8 cellular contexts compared by ENCODE assay signal in genomic region chr2:214808961-214809750, GRCh38. TPM values are rescaled to one million over a fixed set of nuclear protein-coding genes. Genes with fewer than 3 reads are reported as not detected.
DNase-seq lines count a peak whose midpoint lies in the region; ATAC-seq, FAIRE-seq and TF ChIP-seq lines count a peak whose summit lies in the region.

BARD1 (minus strand) TSS chr2:214809683; CDS start chr2:214809569, 114 bp downstream.

- no peaks in the 10 kb centered on the region for H3K9me3 Mint-ChIP-seq in activated T-helper 1 cell treated with anti-CD3 and anti-CD28 coated beads, Interleukin-12 subunit alpha, Interleukin-12 subunit beta, Interleukin-2, Interleukin-4 antibody, amounts not matched to agents 30 ng/mL and 10 ng/mL and 1 ng/mL, durations not matched to agents 14 hours and 24 hours and 36 hours
- H3K9me3 Mint-ChIP-seq in neural crest cell = no peaks in the 10 kb centered on the region

- H3K27me3 ChIP-seq in OCI-LY1 (ENCODE audit: insufficient read depth, low read length) = no peaks in the 10 kb centered on the region

- H3K4me1 Mint-ChIP-seq in activated T-helper 1 cell treated with anti-CD3 and anti-CD28 coated beads, Interleukin-12 subunit alpha, Interleukin-12 subunit beta, Interleukin-2, Interleukin-4 antibody, amounts not matched to agents 30 ng/mL and 10 ng/mL and 1 ng/mL, durations not matched to agents 14 hours and 24 hours and 36 hours (ENCODE audit: low read depth) = peaks cover 49% of the 10 kb centered on the region
- H3K4me1 Mint-ChIP-seq in neural crest cell = peaks cover 44% of the 10 kb centered on the region

- peak within 1 kb of the TSS; percentile 92 for H3K4me3 Mint-ChIP-seq in activated T-helper 1 cell treated with anti-CD3 and anti-CD28 coated beads, Interleukin-12 subunit alpha, Interleukin-12 subunit beta, Interleukin-2, Interleukin-4 antibody, amounts not matched to agents 30 ng/mL and 10 ng/mL and 1 ng/mL, durations not matched to agents 14 hours and 24 hours and 36 hours
- peak within 1 kb of the TSS; percentile 95 for H3K4me3 Mint-ChIP-seq in neural crest cell

- peak within 1 kb of the TSS; percentile 94 for H3K9ac ChIP-seq in OCI-LY1 (ENCODE audit: low read length)

- FAIRE-seq in GM19239 (lab: Jason Lieb, UNC) = no peak

- peaks cover 12% of the 10 kb centered on the region for H3K27me3 Mint-ChIP-seq in activated T-helper 1 cell treated with anti-CD3 and anti-CD28 coated beads, Interleukin-12 subunit alpha, Interleukin-12 subunit beta, Interleukin-2, Interleukin-4 antibody, amounts not matched to agents 30 ng/mL and 10 ng/mL and 1 ng/mL, durations not matched to agents 14 hours and 24 hours and 36 hours (ENCODE audit: insufficient read depth)
- H3K27me3 Mint-ChIP-seq in neural crest cell (ENCODE audit: low read depth) = no peaks in the 10 kb centered on the region

- H2AFZ ChIP-seq in OCI-LY1 (ENCODE audit: low read length) = peak within 1 kb of the TSS; percentile 19; the same call in 1 of the 2 replicates

- peak within 1 kb of the TSS; percentile 85 for H3K4me3 ChIP-seq in OCI-LY1 (ENCODE audit: low read depth, low read length, poor library complexity, severe bottlenecking)

- peak; percentile 30 for ATAC-seq in HG03439 (IDR thresholded peaks at IDR 0.05; ENCODE audit: unreplicated experiment)

- H3K4me1 ChIP-seq in OCI-LY1 (ENCODE audit: insufficient read depth, low read length, severe bottlenecking) = peaks cover 35% of the 10 kb centered on the region

- peak within 1 kb of the TSS; percentile 87 for H3K4me2 ChIP-seq in OCI-LY1 (ENCODE audit: low read length)

- peaks cover 23% of the 10 kb centered on the region for H3K36me3 ChIP-seq in OCI-LY1 (ENCODE audit: insufficient read depth, low read length)

- TF ChIP-seq CTCF in OCI-LY1 (IDR thresholded peaks at IDR 0.05; ENCODE audit: low read length) = no peak
- TF ChIP-seq CTCF in neural crest cell (conservative IDR thresholded peaks at IDR 0.05) = no peak

- no peaks in the 10 kb centered on the region for H3F3A ChIP-seq in OCI-LY1 (ENCODE audit: insufficient read depth, low read length)

- intact Hi-C loops in activated T-helper 1 cell treated with anti-CD3 and anti-CD28 coated beads, Interleukin-12 subunit alpha, Interleukin-12 subunit beta, Interleukin-2, Interleukin-4 antibody, amounts not matched to agents 30 ng/mL and 10 ng/mL and 1 ng/mL, durations not matched to agents 14 hours and 24 hours and 36 hours (cut with micrococcal nuclease) = loop anchor here (1.0 to 5.0 kb wide), 10 partner anchors 8 to 1603 kb away; partner anchors contain the start of genes ATIC, FN1, MREG and SMARCAL1

- H4K20me1 ChIP-seq in OCI-LY1 (ENCODE audit: insufficient read depth, low read length) = no peaks in the 10 kb centered on the region

- H3K36me3 Mint-ChIP-seq in activated T-helper 1 cell treated with anti-CD3 and anti-CD28 coated beads, Interleukin-12 subunit alpha, Interleukin-12 subunit beta, Interleukin-2, Interleukin-4 antibody, amounts not matched to agents 30 ng/mL and 10 ng/mL and 1 ng/mL, durations not matched to agents 14 hours and 24 hours and 36 hours (ENCODE audit: low read depth) = peaks cover 13% of the 10 kb centered on the region
- no peaks in the 10 kb centered on the region for H3K36me3 Mint-ChIP-seq in neural crest cell (ENCODE audit: low read depth)

- H3K27ac ChIP-seq in OCI-LY1 (ENCODE audit: low read depth, low read length, poor library complexity, severe bottlenecking) (peak within 1 kb of the TSS; percentile 95), substantia nigra (ENCODE audit: low read depth, low read length, poor library complexity, severe bottlenecking) (peak within 1 kb of the TSS; percentile 74)

- DNase-seq in CD1c-positive myeloid dendritic cell (ENCODE audit: extremely low spot score) (peak; percentile 73), GM19239 (ENCODE audit: insufficient read length, low spot score) (peak; percentile 8), fibroblast of peridontal ligament (ENCODE audit: extremely low read depth) (peak; percentile 55), neural crest cell (ENCODE audit: low read depth, low spot score) (peak; percentile 36), substantia nigra (lab: John Stamatoyannopoulos, UW) (peak in 30 of 49 donors; percentile 5 to 68 (median 32))
- DNase-seq in activated T-helper 1 cell treated with anti-CD3 and anti-CD28 coated beads, Interleukin-12 subunit alpha, Interleukin-12 subunit beta, Interleukin-2, Interleukin-4 antibody, amounts not matched to agents 30 ng/mL and 10 ng/mL and 1 ng/mL, durations not matched to agents 14 hours and 24 hours and 36 hours (ENCODE audit: low spot score) = peak; percentile 46

- H3K9me2 ChIP-seq in OCI-LY1 (ENCODE audit: low read depth, low read length) = no peaks in the 10 kb centered on the region

- H3K9me3 ChIP-seq in OCI-LY1 (ENCODE audit: low read length) = no peaks in the 10 kb centered on the region

- H3K27ac Mint-ChIP-seq in activated T-helper 1 cell treated with anti-CD3 and anti-CD28 coated beads, Interleukin-12 subunit alpha, Interleukin-12 subunit beta, Interleukin-2, Interleukin-4 antibody, amounts not matched to agents 30 ng/mL and 10 ng/mL and 1 ng/mL, durations not matched to agents 14 hours and 24 hours and 36 hours = peak within 1 kb of the TSS; percentile 86
- H3K27ac Mint-ChIP-seq in neural crest cell (ENCODE audit: unreplicated experiment) = peak within 1 kb of the TSS; percentile 97

- peaks cover 44% of the 10 kb centered on the region for H3K79me2 ChIP-seq in OCI-LY1 (ENCODE audit: insufficient read depth, low read length)

RNA-seq across cellular contexts. Expression of gene BARD1, which starts in this region (rescaled TPM):
- 30.5 and 34.0 TPM in 2 replicates for total RNA-seq in activated T-helper 1 cell treated with anti-CD3 and anti-CD28 coated beads, Interleukin-12 subunit alpha, Interleukin-12 subunit beta, Interleukin-2, Interleukin-4 antibody, amounts not matched to agents 30 ng/mL and 10 ng/mL and 1 ng/mL, durations not matched to agents 14 hours and 24 hours and 36 hours
- total RNA-seq in neural crest cell = 35.0 and 40.4 TPM in 2 replicates

Comparison
In these comparisons a context has a peak if more than half of its experiments do, and no peak if none do; other contexts are left out.
1. Peak in every context shown above with its lines: DNase-seq, ATAC-seq, H3K4me3 ChIP-seq and H3K27ac ChIP-seq.
2. DNase-seq: peak in every context shown above with its lines; median percentile 73 in CD1c-positive myeloid dendritic cell; 55 in fibroblast of peridontal ligament; 46 in activated T-helper 1 cell treated with anti-CD3 and anti-CD28 coated beads, Interleukin-12 subunit alpha, Interleukin-12 subunit beta, Interleukin-2, Interleukin-4 antibody, amounts not matched to agents 30 ng/mL and 10 ng/mL and 1 ng/mL, durations not matched to agents 14 hours and 24 hours and 36 hours; 36 in neural crest cell; 32 in substantia nigra; 8 in GM19239.